ENCODE assay signal across 9 cellular contexts in genomic region chr5:45799388-45799787, GRCh38.
"Had no signal": no experiment of that assay in that cellular context is flagged by ENCODE, and none has a peak within 500 bp of the region (broad histone marks: within the 10 kb centered on the region; RNA-seq: fewer than 3 reads in every experiment).

No MANE protein-coding gene starts in this region.

- H3K9ac ChIP-seq: KMS-11 had no signal

- H3K27ac ChIP-seq: HL-60, KMS-11 had no signal

- DNase-seq: IMR-90, Karpas-422, KBM-7, KG1 had no signal

- H3K4me2 ChIP-seq: KMS-11 had no signal

- H3K4me3 ChIP-seq: K562 had no signal

- ATAC-seq: HepG2, K562 had no signal

- FAIRE-seq: HepG2, HTR-8/SVneo, K562 had no signal
